Comparison of ENCODE assay signal across 26 cellular contexts in the genomic region with DNA sequence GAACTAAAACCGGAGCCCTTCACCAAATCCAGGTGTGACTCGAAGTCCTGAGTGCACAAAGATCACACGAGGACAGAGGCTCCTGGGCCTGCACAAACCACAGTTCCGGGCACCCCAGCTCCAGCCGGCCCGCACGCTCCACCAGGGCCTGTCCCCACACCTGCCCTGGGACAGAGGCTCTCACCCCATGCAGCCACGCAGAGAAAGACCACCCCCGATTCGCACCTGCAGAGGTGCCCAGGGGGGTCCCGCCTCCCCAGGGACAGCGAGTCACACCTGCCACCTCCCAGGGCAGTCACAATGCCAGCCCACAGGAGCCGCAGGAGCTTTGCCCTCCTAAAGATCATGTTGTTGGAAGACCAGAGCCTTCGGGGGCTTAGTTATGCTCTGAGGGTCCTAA. TPM values are rescaled to one million over a fixed set of nuclear protein-coding genes. Genes with fewer than 3 reads are reported as not detected.
"Had no signal": no experiment of that assay in that cellular context is flagged by ENCODE, and none has a peak within 500 bp of the region (broad histone marks: within the 10 kb centered on the region; RNA-seq: fewer than 3 reads in every experiment).

No MANE protein-coding gene starts in this region.

- H3K9me3 ChIP-seq: ascending aorta, colonic mucosa, esophagus muscularis mucosa, suprapubic skin, tibial nerve had no signal

- H3K27ac ChIP-seq: ascending aorta, colonic mucosa, dorsolateral prefrontal cortex, esophagus muscularis mucosa, suprapubic skin, tibial nerve, VCaP had no signal

- H3K27me3 Mint-ChIP-seq: activated CD8-positive, alpha-beta memory T cell treated with anti-CD3 and anti-CD28 coated beads, Interleukin-2, amount 10 ng/mL, durations not matched to agents 7 days and 5 days; activated CD8-positive, alpha-beta T cell treated with anti-CD3 and anti-CD28 coated beads for 36 hours; activated naive CD8-positive, alpha-beta T cell treated with anti-CD3 and anti-CD28 coated beads, Interleukin-2, amount 50 U/mL, for 24 hours; central memory CD8-positive, alpha-beta T cell; stimulated activated naive CD8-positive, alpha-beta T cell treated with anti-CD3 and anti-CD28 coated beads, Interleukin-15, amount 100 ng/mL, for 72 hours; T-cell had no signal

- H3K9me3 Mint-ChIP-seq: activated CD4-positive, alpha-beta T cell treated with anti-CD3 and anti-CD28 coated beads, Interleukin-2, amount 10 ng/mL, durations not matched to agents 24 days and 14 days; activated CD8-positive, alpha-beta T cell treated with anti-CD3 and anti-CD28 coated beads for 36 hours; activated naive CD8-positive, alpha-beta T cell treated with anti-CD3 and anti-CD28 coated beads, Interleukin-2, amount 50 U/mL, for 24 hours; central memory CD8-positive, alpha-beta T cell; neural crest cell; stimulated activated naive CD8-positive, alpha-beta T cell treated with anti-CD3 and anti-CD28 coated beads, Interleukin-15, amount 100 ng/mL, for 72 hours; T-cell; T-helper 2 cell treated with Interferon-gamma antibody and Interleukin-4, amounts not matched to agents 5 μg/mL and 100 μg/mL, for 36 hours had no signal

- H3K27ac Mint-ChIP-seq: activated CD4-positive, alpha-beta T cell treated with anti-CD3 and anti-CD28 coated beads, Interleukin-2, amount 10 ng/mL, durations not matched to agents 24 days and 14 days; activated CD8-positive, alpha-beta memory T cell treated with anti-CD3 and anti-CD28 coated beads, Interleukin-2, amount 10 ng/mL, durations not matched to agents 7 days and 5 days; activated CD8-positive, alpha-beta T cell treated with anti-CD3 and anti-CD28 coated beads for 36 hours; activated naive CD8-positive, alpha-beta T cell treated with anti-CD3 and anti-CD28 coated beads, Interleukin-2, amount 50 U/mL, for 24 hours; progenitor cell of endocrine pancreas; stimulated activated naive CD8-positive, alpha-beta T cell treated with anti-CD3 and anti-CD28 coated beads, Interleukin-15, amount 100 ng/mL, for 72 hours; T-cell; T-helper 2 cell treated with Interferon-gamma antibody and Interleukin-4, amounts not matched to agents 5 μg/mL and 100 μg/mL, for 36 hours had no signal

- FAIRE-seq: frontal cortex had no signal

- H3K27me3 ChIP-seq: ascending aorta, colonic mucosa had no signal

- H3K36me3 ChIP-seq: ascending aorta, colonic mucosa, esophagus muscularis mucosa, suprapubic skin, tibial nerve had no signal

- H3K36me3 Mint-ChIP-seq: activated CD8-positive, alpha-beta memory T cell treated with anti-CD3 and anti-CD28 coated beads, Interleukin-2, amount 10 ng/mL, durations not matched to agents 7 days and 5 days; naive thymus-derived CD4-positive, alpha-beta T cell; T-cell had no signal

- H3K4me1 ChIP-seq: colonic mucosa had no signal

- ATAC-seq: activated CD4-positive, CD25-positive, alpha-beta regulatory T cell treated with anti-CD3 and anti-CD28 coated beads, Interleukin-2, amount 50 U/mL, for 24 hours; activated CD8-positive, alpha-beta memory T cell treated with anti-CD3 and anti-CD28 coated beads, Interleukin-2, amount 10 ng/mL, durations not matched to agents 7 days and 5 days; activated CD8-positive, alpha-beta T cell treated with anti-CD3 and anti-CD28 coated beads for 36 hours; activated naive CD8-positive, alpha-beta T cell treated with anti-CD3 and anti-CD28 coated beads, Interleukin-2, amount 50 U/mL, for 24 hours; left lobe of liver; naive thymus-derived CD4-positive, alpha-beta T cell; T-cell had no signal

- H3K4me3 Mint-ChIP-seq: activated CD4-positive, alpha-beta T cell treated with anti-CD3 and anti-CD28 coated beads, Interleukin-2, amount 10 ng/mL, durations not matched to agents 24 days and 14 days; activated CD8-positive, alpha-beta memory T cell treated with anti-CD3 and anti-CD28 coated beads, Interleukin-2, amount 10 ng/mL, durations not matched to agents 7 days and 5 days; activated CD8-positive, alpha-beta T cell treated with anti-CD3 and anti-CD28 coated beads for 36 hours; activated naive CD8-positive, alpha-beta T cell treated with anti-CD3 and anti-CD28 coated beads, Interleukin-2, amount 50 U/mL, for 24 hours; central memory CD8-positive, alpha-beta T cell; naive thymus-derived CD4-positive, alpha-beta T cell; neural crest cell; stimulated activated naive CD8-positive, alpha-beta T cell treated with anti-CD3 and anti-CD28 coated beads, Interleukin-15, amount 100 ng/mL, for 72 hours; T-cell; T-helper 2 cell treated with Interferon-gamma antibody and Interleukin-4, amounts not matched to agents 5 μg/mL and 100 μg/mL, for 36 hours had no signal

- DNase-seq: activated CD4-positive, alpha-beta T cell treated with anti-CD3 and anti-CD28 coated beads, Interleukin-2, amount 10 ng/mL, durations not matched to agents 24 days and 14 days; activated CD8-positive, alpha-beta memory T cell treated with anti-CD3 and anti-CD28 coated beads, Interleukin-2, amount 10 ng/mL, durations not matched to agents 7 days and 5 days; activated CD8-positive, alpha-beta T cell treated with anti-CD3 and anti-CD28 coated beads for 36 hours; activated gamma-delta T cell; activated naive CD4-positive, alpha-beta T cell treated with anti-CD3 and anti-CD28 coated beads, Interleukin-2, amount 50 U/mL, for 16 hours; activated naive CD8-positive, alpha-beta T cell treated with anti-CD3 and anti-CD28 coated beads, Interleukin-2, amount 50 U/mL, for 24 hours; activated T-cell treated with anti-CD3 and anti-CD28 coated beads for 4 hours; colonic mucosa; dorsolateral prefrontal cortex; islet precursor cell; naive thymus-derived CD4-positive, alpha-beta T cell; stimulated activated CD4-positive, alpha-beta T cell treated with anti-CD3 and anti-CD28 coated beads, Interleukin-12 subunit alpha, Interleukin-12 subunit beta, amount 100 ng/mL, for 4 hours; stimulated activated naive CD8-positive, alpha-beta T cell treated with anti-CD3 and anti-CD28 coated beads, Interleukin-15, amount 100 ng/mL, for 72 hours; T-cell had no signal

- H3K4me3 ChIP-seq: ascending aorta, colonic mucosa, dorsolateral prefrontal cortex, esophagus muscularis mucosa, suprapubic skin, tibial nerve had no signal

RNA-seq across cellular contexts. Expression of gene COL9A3, which starts 45.9 kb away (rescaled TPM):
- total RNA-seq: activated CD4-positive, alpha-beta T cell treated with anti-CD3 and anti-CD28 coated beads, Interleukin-2, amount 10 ng/mL, durations not matched to agents 24 days and 14 days; activated CD8-positive, alpha-beta T cell treated with anti-CD3 and anti-CD28 coated beads for 36 hours had no signal
- polyA plus RNA-seq: naive thymus-derived CD4-positive, alpha-beta T cell had no signal
